ENCODE assay signal across 11 cellular contexts in the genomic region with DNA sequence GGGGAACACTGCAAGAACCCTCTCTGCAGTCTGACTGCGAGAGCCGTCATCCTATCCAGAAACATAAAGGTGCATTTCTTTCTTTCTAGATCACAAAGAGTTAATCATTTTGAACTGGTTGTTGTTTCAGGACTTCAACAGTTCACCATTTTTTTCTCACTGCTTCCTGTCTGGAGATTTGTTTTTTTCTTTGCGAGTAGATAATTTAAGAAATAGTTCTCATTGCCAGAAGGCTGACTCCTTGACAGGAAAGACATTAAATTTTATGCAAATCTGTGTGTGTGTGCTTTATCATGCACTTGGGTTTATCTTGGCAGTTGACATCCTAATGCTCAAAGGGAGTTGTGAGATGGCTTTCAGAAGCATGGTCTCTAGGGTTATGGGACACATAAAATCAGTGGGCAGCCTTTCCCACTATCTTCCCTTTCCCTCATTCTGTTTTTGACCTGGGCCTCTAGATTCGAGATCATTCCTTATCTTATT.
DNase-seq lines count a peak whose midpoint lies in the region; ATAC-seq and TF ChIP-seq lines count a peak whose summit lies in the region.
"Had no signal": no experiment of that assay in that cellular context is flagged by ENCODE, and none has a peak within 500 bp of the region (broad histone marks: within the 10 kb centered on the region; RNA-seq: fewer than 3 reads in every experiment).

No MANE protein-coding gene starts in this region.

- no peaks in the 10 kb centered on the region for H3K27me3 ChIP-seq in adipocyte (replicated peaks; ENCODE audit: control insufficient read depth, insufficient read depth, low read length)
- H3K27me3 ChIP-seq in thymus (ENCODE audit: control insufficient read depth, insufficient read depth) = no peaks in the 10 kb centered on the region

- no peak overlapping the region for H3K4me3 Mint-ChIP-seq in activated naive CD8-positive, alpha-beta T cell
- no peak overlapping the region for H3K4me3 Mint-ChIP-seq in activated naive CD8-positive, alpha-beta T cell treated with anti-CD3 and anti-CD28 coated beads for 36 hours
- H3K4me3 Mint-ChIP-seq: activated T-cell treated with anti-CD3 and anti-CD28 coated beads, Interleukin-2, amount 50 U/mL, for 4 hours; GM23338 had no signal

- DNase-seq in activated naive CD8-positive, alpha-beta T cell treated with anti-CD3 and anti-CD28 coated beads for 36 hours = no peak
- DNase-seq in adipocyte (ENCODE audit: low read depth) = peak; percentile 18
- no peak for DNase-seq in HUDEP-2 (lab: John Stamatoyannopoulos, UW; ENCODE audit: unreplicated experiment in 76 of 76)
- no peak for DNase-seq in activated CD4-positive, CD25-positive, alpha-beta regulatory T cell treated with anti-CD3 and anti-CD28 coated beads, Interleukin-2, amount 50 U/mL, for 72 hours
- no peak for DNase-seq in GM13977 (ENCODE audit: low spot score)
- DNase-seq: activated T-cell treated with anti-CD3 and anti-CD28 coated beads, Interleukin-2, amount 50 U/mL, for 4 hours; NK-92 treated with Interleukin-12 subunit alpha and Interleukin-12 subunit beta, amount 100 ng/mL, for 24 hours had no signal

- H3K9ac ChIP-seq in adipocyte (ENCODE audit: low read length) = no peak overlapping the region

- H3K9me3 ChIP-seq in adipocyte (ENCODE audit: control insufficient read depth, low read length) = no peaks in the 10 kb centered on the region
- H3K9me3 ChIP-seq in thymus (ENCODE audit: control insufficient read depth) = no peaks in the 10 kb centered on the region

- no peak for TF ChIP-seq CTCF in GM13977 (IDR thresholded peaks at IDR 0.05; ENCODE audit: extremely low read depth, insufficient read depth, missing control alignments)

- WGBS in thymus = 52% methylated on average over 4 of the region's 4 CpGs

- H3K36me3 ChIP-seq in adipocyte (ENCODE audit: control insufficient read depth, insufficient read depth, low read length, severe bottlenecking) = no peaks in the 10 kb centered on the region
- no peaks in the 10 kb centered on the region for H3K36me3 ChIP-seq in thymus (ENCODE audit: control insufficient read depth, insufficient read depth)

- H3K36me3 Mint-ChIP-seq in activated naive CD8-positive, alpha-beta T cell = no peaks in the 10 kb centered on the region
- H3K36me3 Mint-ChIP-seq in activated naive CD8-positive, alpha-beta T cell treated with anti-CD3 and anti-CD28 coated beads for 36 hours = peaks cover 6% of the 10 kb centered on the region

- in situ Hi-C loops in GM13977 (cut with MboI; ENCODE audit: low pct_unique_long_range_greater_than_20kb, low sequenced_read_pairs, unreplicated experiment) = no loop called here

- H3K4me1 Mint-ChIP-seq in activated naive CD8-positive, alpha-beta T cell (ENCODE audit: low read depth) = peaks cover 34% of the 10 kb centered on the region
- peaks cover 27% of the 10 kb centered on the region for H3K4me1 Mint-ChIP-seq in activated naive CD8-positive, alpha-beta T cell treated with anti-CD3 and anti-CD28 coated beads for 36 hours

- H3K9me3 Mint-ChIP-seq in activated naive CD8-positive, alpha-beta T cell (ENCODE audit: low read depth) = no peaks in the 10 kb centered on the region
- peaks cover 10% of the 10 kb centered on the region for H3K9me3 Mint-ChIP-seq in activated naive CD8-positive, alpha-beta T cell treated with anti-CD3 and anti-CD28 coated beads for 36 hours
- H3K9me3 Mint-ChIP-seq: activated T-cell treated with anti-CD3 and anti-CD28 coated beads, Interleukin-2, amount 50 U/mL, for 4 hours had no signal

- H3K4me3 ChIP-seq in adipocyte (ENCODE audit: low read length) (no peak overlapping the region), thymus (ENCODE audit: low read length) (no peak overlapping the region)
- H3K4me3 ChIP-seq: GM23338 had no signal

- H3K27me3 Mint-ChIP-seq in activated naive CD8-positive, alpha-beta T cell = no peaks in the 10 kb centered on the region
- H3K27me3 Mint-ChIP-seq in activated naive CD8-positive, alpha-beta T cell treated with anti-CD3 and anti-CD28 coated beads for 36 hours = no peaks in the 10 kb centered on the region

- peak overlapping the region; percentile 52 for H3K27ac ChIP-seq in thymus (ENCODE audit: low read depth)

- H3K4me1 ChIP-seq in adipocyte (ENCODE audit: control insufficient read depth, insufficient read depth, low read length) = peaks cover 6% of the 10 kb centered on the region
- H3K4me1 ChIP-seq in thymus (ENCODE audit: control insufficient read depth, insufficient read depth, low read length) = peaks cover 10% of the 10 kb centered on the region

- ATAC-seq in HG02970 (IDR thresholded peaks at IDR 0.05; ENCODE audit: low FRiP score, unreplicated experiment) = peak; percentile 42
- ATAC-seq: GM23338 had no signal

- peak overlapping the region; percentile 52 for H3K27ac Mint-ChIP-seq in activated naive CD8-positive, alpha-beta T cell
- no peak overlapping the region for H3K27ac Mint-ChIP-seq in activated naive CD8-positive, alpha-beta T cell treated with anti-CD3 and anti-CD28 coated beads for 36 hours
- H3K27ac Mint-ChIP-seq: GM23338 had no signal
